In genomic region chr5:122653087-122654017, GRCh38 we compare ENCODE assay signal across 19 cellular contexts.
A peak's percentile ranks its signal among the peaks of the same experiment; 100 is the strongest.
DNase-seq lines count a peak whose midpoint lies in the region; ATAC-seq and TF ChIP-seq lines count a peak whose summit lies in the region.
"Had no signal": no experiment of that assay in that cellular context is flagged by ENCODE, and none has a peak within 500 bp of the region (broad histone marks: within the 10 kb centered on the region; RNA-seq: fewer than 3 reads in every experiment).

No MANE protein-coding gene starts in this region.

- BruUV-seq in IMR-90 (replicated peaks; lab: Mats Ljungman, UMichigan) = no TSS peak

- no peak overlapping the region for H2BK120ac ChIP-seq in IMR-90 (ENCODE audit: low read depth, low read length)

- no peaks in the 10 kb centered on the region for H3K79me1 ChIP-seq in IMR-90 (ENCODE audit: low read depth in 1 of 2, low read length in 2 of 2)

- H3K27ac ChIP-seq in IMR-90 (ENCODE audit: insufficient read depth, low read length) = no peak overlapping the region
- H3K27ac ChIP-seq: heart right ventricle, parathyroid adenoma, SK-N-MC, spleen, thyroid gland had no signal

- H4K91ac ChIP-seq in IMR-90 (ENCODE audit: insufficient read depth, low read depth, low read length) = no peak overlapping the region

- H4K5ac ChIP-seq in IMR-90 (ENCODE audit: low read depth, low read length) = no peak overlapping the region

- H3K23ac ChIP-seq in IMR-90 (ENCODE audit: low read depth, low read length) = no peak overlapping the region

- no peak overlapping the region for H3K4me3 ChIP-seq in IMR-90 (ENCODE audit: insufficient read depth, low read depth, low read length)
- H3K4me3 ChIP-seq: heart right ventricle, SK-N-MC, spleen, thyroid gland had no signal

- H3K27me3 ChIP-seq in IMR-90 (ENCODE audit: control insufficient read depth, insufficient read depth, low read length) = no peaks in the 10 kb centered on the region
- H3K27me3 ChIP-seq: spleen, thyroid gland had no signal

- intact Hi-C loops in IMR-90 (cut with micrococcal nuclease) = no loop called here

- ATAC-seq in IMR-90 (ENCODE audit: low read depth) = peak; percentile 35; the same call in 1 of the 2 replicates
- ATAC-seq: activated naive CD4-positive, alpha-beta T cell treated with anti-CD3 and anti-CD28 coated beads, Interleukin-2, amount 50 U/mL, for 72 hours; heart right ventricle had no signal

- no peak overlapping the region for H2AK9ac ChIP-seq in IMR-90 (replicated peaks; ENCODE audit: low read depth, low read length, poor library complexity)

- no peaks in the 10 kb centered on the region for H3K4me1 ChIP-seq in IMR-90 (ENCODE audit: control insufficient read depth, insufficient read depth, low read length)
- H3K4me1 ChIP-seq: heart right ventricle, parathyroid adenoma, spleen, thyroid gland had no signal

- no peak overlapping the region for H3K56ac ChIP-seq in IMR-90 (ENCODE audit: extremely low read depth, insufficient read depth, low read length)

- DNase-seq in IMR-90 = peak; percentile 16
- DNase-seq in amniotic stem cell (lab: John Stamatoyannopoulos, UW) = peak; percentile 24
- DNase-seq in fibroblast of peridontal ligament (ENCODE audit: extremely low read depth) = peak; percentile 21
- DNase-seq in renal cortical epithelial cell (ENCODE audit: low read depth) = peak; percentile 73
- DNase-seq in NCI-H510A (lab: John Stamatoyannopoulos, UW) = no peak
- DNase-seq in iPS-NIHi7 (ENCODE audit: extremely low spot score) = no peak
- DNase-seq in GM03348 (ENCODE audit: low spot score) = no peak
- no peak for DNase-seq in NCI-H2227 treated with DMSO at 0.1 percent for 48 hours (lab: John Stamatoyannopoulos, UW)
- DNase-seq: activated CD4-positive, alpha-beta T cell treated with anti-CD3 and anti-CD28 coated beads, Interleukin-2, amount 50 U/mL, for 1 hour; HCEC 1CT; heart right ventricle; Karpas-422; left cardiac atrium; NCI-H1417; spleen; thyroid gland had no signal

- TF ChIP-seq CTCF in IMR-90 (conservative IDR thresholded peaks at IDR 0.05; ENCODE audit: low read depth, low read length) = no peak

- no peak overlapping the region for H3K9ac ChIP-seq in IMR-90 (ENCODE audit: low read depth, low read length)
- H3K9ac ChIP-seq: parathyroid adenoma had no signal

- H2AK5ac ChIP-seq in IMR-90 (ENCODE audit: low read depth, low read length) = no peak overlapping the region

- no peak overlapping the region for H3K14ac ChIP-seq in IMR-90 (replicated peaks; ENCODE audit: low read depth, low read length)

- H4K20me1 ChIP-seq in IMR-90 (ENCODE audit: insufficient read depth, low read length) = no peaks in the 10 kb centered on the region

- no peaks in the 10 kb centered on the region for H3K9me3 ChIP-seq in IMR-90 (ENCODE audit: control insufficient read depth, insufficient read depth, low read length)
- H3K9me3 ChIP-seq: heart right ventricle, spleen, thyroid gland had no signal

- no peak for TF ChIP-seq POLR2A in IMR-90 (IDR thresholded peaks at IDR 0.05; ENCODE audit: low read depth, low read length)

- no CpG with 5 or more reads among the region's 3 CpGs for WGBS in IMR-90 (ENCODE audit: extremely low coverage in 2 of 2, insufficient read length in 1 of 2), 2 experiments

- no peak overlapping the region for H3K18ac ChIP-seq in IMR-90 (ENCODE audit: low read depth, low read length)

- dilution Hi-C loops in IMR-90 (cut with HindIII; ENCODE audit: low sequenced_read_pairs, unreplicated experiment) = no loop called here

- H2BK5ac ChIP-seq in IMR-90 (ENCODE audit: low read depth, low read length, poor library complexity, severe bottlenecking) = no peak overlapping the region

- no peak overlapping the region for H2BK20ac ChIP-seq in IMR-90 (ENCODE audit: low read depth, low read length)

- no peak overlapping the region for H2AFZ ChIP-seq in IMR-90 (replicated peaks; ENCODE audit: low read length, poor library complexity)
- H2AFZ ChIP-seq: parathyroid adenoma had no signal

- CTCF ChIA-PET in IMR-90 (lab: Yijun Ruan, JAX) = interaction anchor here (0.6 kb wide), 1 partner anchor 234 kb away, joined by 3 read pairs; no protein-coding TSS in a partner anchor

- no peak for TF ChIP-seq RAD21 in IMR-90 (IDR thresholded peaks at IDR 0.05; ENCODE audit: low read length)

- no peak overlapping the region for H3K4me2 ChIP-seq in IMR-90 (ENCODE audit: low read depth, low read length)

- H3K9me1 ChIP-seq in IMR-90 (ENCODE audit: insufficient read depth, low read length) = no peaks in the 10 kb centered on the region

- no peaks in the 10 kb centered on the region for H3K36me3 ChIP-seq in IMR-90 (ENCODE audit: control insufficient read depth, insufficient read depth, low read length)
- H3K36me3 ChIP-seq: heart right ventricle, spleen, thyroid gland had no signal

- in situ Hi-C loops in IMR-90 (cut with MboI; ENCODE audit: low sequenced_read_pairs) = no loop called here

- no peak overlapping the region for H2BK15ac ChIP-seq in IMR-90 (ENCODE audit: low read depth, low read length)

- POLR2A ChIA-PET in IMR-90 (lab: Charles Lee; ENCODE audit: unreplicated experiment) = no interaction called here

- no peak overlapping the region for H4K8ac ChIP-seq in IMR-90 (ENCODE audit: low read depth in 2 of 2, low read length in 2 of 2)

- H3K4ac ChIP-seq in IMR-90 (ENCODE audit: low read depth, low read length) = no peak overlapping the region

TF ChIP-seq in IMR-90, 13 proteins besides CTCF, POLR2A, EP300 and RAD21:
- TF ChIP-seq MAFK (IDR thresholded peaks at IDR 0.05; ENCODE audit: low read depth, low read length) = no peak
- TF ChIP-seq SMC3 (IDR thresholded peaks at IDR 0.05; ENCODE audit: low read depth, low read length) = no peak
- no peak for TF ChIP-seq MAZ (IDR thresholded peaks at IDR 0.05; ENCODE audit: borderline replicate concordance, low read depth, low read length)
- no peak for TF ChIP-seq RFX5 (IDR thresholded peaks at IDR 0.05; ENCODE audit: low read depth, low read length)
- TF ChIP-seq CHD1 (IDR thresholded peaks at IDR 0.05; ENCODE audit: low read depth, low read length) = no peak
- TF ChIP-seq NFE2L2 (IDR thresholded peaks at IDR 0.05; ENCODE audit: low read depth, low read length) = no peak
- no peak for TF ChIP-seq MXI1 (IDR thresholded peaks at IDR 0.05; ENCODE audit: borderline replicate concordance, low read depth, low read length)
- no peak for TF ChIP-seq USF2 (IDR thresholded peaks at IDR 0.05; ENCODE audit: low read depth, low read length)
- TF ChIP-seq CEBPB (IDR thresholded peaks at IDR 0.05; ENCODE audit: low read depth, low read length) = no peak
- no peak for TF ChIP-seq BHLHE40 (IDR thresholded peaks at IDR 0.05; ENCODE audit: low read depth, low read length)
- TF ChIP-seq RCOR1 (IDR thresholded peaks at IDR 0.05; ENCODE audit: insufficient replicate concordance, low read length) = no peak
- no peak for TF ChIP-seq FOS (IDR thresholded peaks at IDR 0.05; ENCODE audit: low read depth, low read length)
- no peak for TF ChIP-seq ELK1 (IDR thresholded peaks at IDR 0.05; ENCODE audit: borderline replicate concordance, low read depth, low read length)

Comparison
In these comparisons a context has a peak if more than half of its experiments do, and no peak if none do; other contexts are left out.
1. DNase-seq: peak in IMR-90 (single experiment), amniotic stem cell (single experiment), fibroblast of peridontal ligament (single experiment) and renal cortical epithelial cell (single experiment); none in NCI-H510A (single experiment), iPS-NIHi7 (single experiment), GM03348 (single experiment) and NCI-H2227 treated with DMSO at 0.1 percent for 48 hours (single experiment).